Comparison of ENCODE assay signal across 10 cellular contexts in genomic region chr10:114374141-114374791, GRCh38. TPM values are rescaled to one million over a fixed set of nuclear protein-coding genes. Genes with fewer than 3 reads are reported as not detected.
DNase-seq lines count a peak whose midpoint lies in the region; ATAC-seq, FAIRE-seq and TF ChIP-seq lines count a peak whose summit lies in the region.
"Had no signal": no experiment of that assay in that cellular context is flagged by ENCODE, and none has a peak within 500 bp of the region (broad histone marks: within the 10 kb centered on the region; RNA-seq: fewer than 3 reads in every experiment).

No MANE protein-coding gene starts in this region.

- no peak overlapping the region for H2AK5ac ChIP-seq in neuronal stem cell (ENCODE audit: low read depth, low read length)

- H3K27me3 ChIP-seq in neuronal stem cell (ENCODE audit: control insufficient read depth in 3 of 3, insufficient read depth in 3 of 3, low read depth in 1 of 3, low read length in 3 of 3) (no peaks in the 10 kb centered on the region), transverse colon (no peaks in the 10 kb centered on the region)

- peak; percentile 19 for DNase-seq in NCI-H2227 (lab: John Stamatoyannopoulos, UW; ENCODE audit: unreplicated experiment)
- no peak for DNase-seq in NCI-H2227 treated with DMSO at 0.1 percent for 48 hours (lab: John Stamatoyannopoulos, UW)
- DNase-seq in globus pallidus (ENCODE audit: low spot score) = peak; percentile 20
- DNase-seq in neuronal stem cell (ENCODE audit: low spot score) = no peak
- peak; percentile 46 for DNase-seq in transverse colon
- no peak for DNase-seq in H54 (ENCODE audit: insufficient read length, low spot score)
- no peak for DNase-seq in occipital lobe (lab: John Stamatoyannopoulos, UW)
- DNase-seq: activated CD4-positive, alpha-beta T cell treated with anti-CD3 and anti-CD28 coated beads, Interleukin-2, amount 50 U/mL, for 48 hours had no signal

- H3K23ac ChIP-seq in neuronal stem cell (ENCODE audit: low read depth, low read length, poor library complexity) = no peak overlapping the region

- no peak overlapping the region for H3K9ac ChIP-seq in neuronal stem cell (ENCODE audit: low read depth, low read length, poor library complexity)

- intact Hi-C loops in transverse colon (cut with DNase I; ENCODE audit: low total_unique reads) = no loop called here

- H3K14ac ChIP-seq in neuronal stem cell (ENCODE audit: low read length) = no peak overlapping the region

- TF ChIP-seq POLR2A in transverse colon (IDR thresholded peaks at IDR 0.05) (no peak), H54 (IDR thresholded peaks at IDR 0.05; ENCODE audit: low read depth, low read length) (no peak)

- H3K36me3 ChIP-seq in neuronal stem cell (replicated peaks in 1 of 2; ENCODE audit: control insufficient read depth in 2 of 2, insufficient read depth in 2 of 2, low read length in 2 of 2) (no peaks in the 10 kb centered on the region), transverse colon (no peaks in the 10 kb centered on the region)

- no peak overlapping the region for H2BK12ac ChIP-seq in neuronal stem cell (ENCODE audit: low read length)

- H2BK5ac ChIP-seq in neuronal stem cell (ENCODE audit: low read length) = no peak overlapping the region

- H2BK120ac ChIP-seq in neuronal stem cell (ENCODE audit: low read depth, low read length) = no peak overlapping the region

- in situ Hi-C loops in transverse colon (cut with MboI; ENCODE audit: low pct_ligation_motif_present in 1 of 4, low pct_unique_long_range_greater_than_20kb in 1 of 4, low sequenced_read_pairs in 3 of 4) = no loop called here

- no CpG with 5 or more reads among the region's 13 CpGs for WGBS in neuronal stem cell (ENCODE audit: extremely low coverage in 2 of 2, insufficient read length in 2 of 2, insufficient replicate concordance in 1 of 2), 2 donors
- WGBS in transverse colon (ENCODE audit: low coverage in 1 of 2), 2 donors = 35 to 63% methylated on average over 5 to 13 of the region's 13 CpGs

- no peak overlapping the region for H4K91ac ChIP-seq in neuronal stem cell (ENCODE audit: low read depth, low read length, poor library complexity)

- H3K27ac ChIP-seq in neuronal stem cell (replicated peaks; ENCODE audit: low read length) (no peak overlapping the region), transverse colon (peak overlapping the region; percentile 69 to 82 (median 72))

- no peak for TF ChIP-seq EP300 in transverse colon (IDR thresholded peaks at IDR 0.05; ENCODE audit: low read depth)

- no peak overlapping the region for H2BK15ac ChIP-seq in neuronal stem cell (ENCODE audit: low read length)

- no peak overlapping the region for H3K4ac ChIP-seq in neuronal stem cell (ENCODE audit: low read length)

- H3K4me2 ChIP-seq in neuronal stem cell (ENCODE audit: insufficient read depth, low read length, poor library complexity, severe bottlenecking) = no peak overlapping the region

- peak overlapping the region; percentile 79 for H2AFZ ChIP-seq in neuronal stem cell (ENCODE audit: low read length)

- H3K79me1 ChIP-seq in neuronal stem cell (ENCODE audit: low read depth, low read length) = no peaks in the 10 kb centered on the region

- H3K4me1 ChIP-seq in neuronal stem cell (ENCODE audit: control insufficient read depth in 2 of 2, insufficient read depth in 1 of 2, low read depth in 1 of 2, low read length in 2 of 2) (peaks cover 5 to 6% of the 10 kb centered on the region in 2 donors), transverse colon (peaks cover 0 to 25% (median 12%) of the 10 kb centered on the region in 4 donors)

- no peak for ATAC-seq in HG02870 (IDR thresholded peaks at IDR 0.05; ENCODE audit: unreplicated experiment)

- H3K18ac ChIP-seq in neuronal stem cell (ENCODE audit: low read length) = no peak overlapping the region

- TF ChIP-seq CTCF in transverse colon (IDR thresholded peaks at IDR 0.05) = no peak

- H4K8ac ChIP-seq in neuronal stem cell (ENCODE audit: low read depth, low read length) = no peak overlapping the region

- H3K4me3 ChIP-seq in neuronal stem cell (ENCODE audit: low read length in 2 of 2) = no peak overlapping the region
- H3K4me3 ChIP-seq in transverse colon = no peak overlapping the region

- no peaks in the 10 kb centered on the region for H3K9me3 ChIP-seq in neuronal stem cell (replicated peaks in 1 of 2; ENCODE audit: control insufficient read depth in 2 of 2, insufficient read depth in 1 of 2, low read depth in 1 of 2, low read length in 2 of 2)
- H3K9me3 ChIP-seq in transverse colon = no peaks in the 10 kb centered on the region

- FAIRE-seq in H54 (lab: Jason Lieb, UNC) = no peak
- FAIRE-seq: A204.1 had no signal

RNA-seq across cellular contexts. Expression of gene AFAP1L2, which starts 30.0 kb away (rescaled TPM):
- polyA plus RNA-seq in neuronal stem cell (2013, experiment 1 of 2) = 6.7 TPM
- polyA plus RNA-seq in neuronal stem cell (2013, experiment 2 of 2) = 6.9 TPM
- 10 to 100 TPM; 12.2 to 42.6 (median 13.2) TPM for total RNA-seq in transverse colon
- total RNA-seq in occipital lobe = 8.1 TPM

Comparison
In these comparisons a context has a peak if more than half of its experiments do, and no peak if none do; other contexts are left out.
1. DNase-seq: peak in NCI-H2227 (single experiment), globus pallidus (single experiment) and transverse colon (single experiment); none in NCI-H2227 treated with DMSO at 0.1 percent for 48 hours (single experiment), neuronal stem cell (single experiment), H54 (single experiment) and occipital lobe (single experiment).